ENCODE assay signal across 29 cellular contexts in genomic region chr12:93884794-93885460, GRCh38.
A peak's percentile ranks its signal among the peaks of the same experiment; 100 is the strongest.
DNase-seq lines count a peak whose midpoint lies in the region; ATAC-seq and TF ChIP-seq lines count a peak whose summit lies in the region.
"Had no signal": no experiment of that assay in that cellular context is flagged by ENCODE, and none has a peak within 500 bp of the region (broad histone marks: within the 10 kb centered on the region; RNA-seq: fewer than 3 reads in every experiment).

No MANE protein-coding gene starts in this region.

- H3K9me2 ChIP-seq in SK-N-SH, result no peaks in the 10 kb centered on the region

- TF ChIP-seq EP300 in SK-N-SH (IDR thresholded peaks at IDR 0.05; ENCODE audit: borderline replicate concordance in 1 of 2, low read depth in 1 of 2, low read length in 1 of 2), result peak in 1 of 2 experiments; percentile 48; a peak in 1 of 4 replicates

- H2AFZ ChIP-seq in SK-N-SH (ENCODE audit: low read depth), result peak overlapping the region; percentile 27; the same call in 1 of the 2 replicates
- no peak overlapping the region for H2AFZ ChIP-seq in trophoblast cell (ENCODE audit: insufficient read depth, low read length, poor library complexity)

- H3F3A ChIP-seq in SK-N-SH (replicated peaks; ENCODE audit: insufficient read depth), result peaks cover 21% of the 10 kb centered on the region

- no peaks in the 10 kb centered on the region for H3K79me1 ChIP-seq in trophoblast cell (ENCODE audit: low read length)

- no peak overlapping the region for H3K14ac ChIP-seq in trophoblast cell (ENCODE audit: low read length)

- no peak overlapping the region for H3K18ac ChIP-seq in trophoblast cell (ENCODE audit: low read length)

- H3K9me3 ChIP-seq in SK-N-SH, result no peaks in the 10 kb centered on the region
- no peaks in the 10 kb centered on the region for H3K9me3 ChIP-seq in trophoblast cell (ENCODE audit: insufficient read depth, low read depth, low read length)
- no peaks in the 10 kb centered on the region for H3K9me3 ChIP-seq in WERI-Rb-1 (ENCODE audit: severe bottlenecking)
- H3K9me3 ChIP-seq: neutrophil, sigmoid colon, tibial artery had no signal

- no peak overlapping the region for H4K12ac ChIP-seq in trophoblast cell (ENCODE audit: low read depth, low read length)

- no peak overlapping the region for H3K23ac ChIP-seq in trophoblast cell (ENCODE audit: low read length)

- CTCF ChIA-PET in SK-N-SH (lab: Yijun Ruan, JAX), result interaction anchor here (0.9 to 1.0 kb wide), 2 partner anchors 117 to 217 kb away, joined by 3 to 4 read pairs; no protein-coding TSS in a partner anchor

- H3K79me2 ChIP-seq in SK-N-SH (ENCODE audit: insufficient read depth), result no peaks in the 10 kb centered on the region
- no peaks in the 10 kb centered on the region for H3K79me2 ChIP-seq in trophoblast cell (ENCODE audit: control insufficient read depth, insufficient read depth, low read length, poor library complexity)

- H4K8ac ChIP-seq in trophoblast cell (ENCODE audit: low read depth, low read length), result no peak overlapping the region

- H4K20me1 ChIP-seq in SK-N-SH (ENCODE audit: insufficient read depth), result no peaks in the 10 kb centered on the region

- WGBS in SK-N-SH (ENCODE audit: low lambda C conversion rate), result 70% methylated on average over 5 of the region's 5 CpGs
- no CpG with 5 or more reads among the region's 5 CpGs for WGBS in trophoblast cell (ENCODE audit: extremely low coverage, insufficient coverage, insufficient read length)

- H2BK12ac ChIP-seq in trophoblast cell (ENCODE audit: low read length), result no peak overlapping the region

- no peak overlapping the region for H2AK5ac ChIP-seq in trophoblast cell (ENCODE audit: low read length)

- no peak overlapping the region for H2BK120ac ChIP-seq in trophoblast cell (ENCODE audit: insufficient read depth, low read length, poor library complexity)

- no peak for TF ChIP-seq RAD21 in SK-N-SH (IDR thresholded peaks at IDR 0.05; ENCODE audit: low read length)

- H3K36me3 ChIP-seq in SK-N-SH (replicated peaks in 1 of 2; ENCODE audit: control insufficient read depth in 1 of 2, insufficient read depth in 2 of 2, low read length in 1 of 2) (no peaks in the 10 kb centered on the region), trophoblast cell (ENCODE audit: control insufficient read depth in 1 of 2, insufficient read depth in 2 of 2, low read length in 2 of 2) (no peaks in the 10 kb centered on the region), WERI-Rb-1 (no peaks in the 10 kb centered on the region)
- H3K36me3 ChIP-seq: neutrophil, sigmoid colon, tibial artery had no signal

- no peak for TF ChIP-seq CTCF in SK-N-SH (IDR thresholded peaks at IDR 0.05)
- no peak for TF ChIP-seq CTCF in fibroblast of pulmonary artery (IDR thresholded peaks at IDR 0.05; ENCODE audit: low read length, missing control alignments)
- no peak for TF ChIP-seq CTCF in WERI-Rb-1 (IDR thresholded peaks at IDR 0.05; ENCODE audit: low read depth, low read length)

- H3K27me3 ChIP-seq in SK-N-SH (ENCODE audit: insufficient read depth) (no peaks in the 10 kb centered on the region), trophoblast cell (ENCODE audit: insufficient read depth, low read length) (no peaks in the 10 kb centered on the region), WERI-Rb-1 (ENCODE audit: insufficient read depth, low read depth, severe bottlenecking) (no peaks in the 10 kb centered on the region)
- H3K27me3 ChIP-seq: neutrophil, sigmoid colon, tibial artery had no signal

- peak overlapping the region in 1 of 2 experiments; percentile 78; a peak in 2 of 4 replicates for H3K27ac ChIP-seq in SK-N-SH (ENCODE audit: low read depth in 2 of 2, low read length in 1 of 2)
- no peak overlapping the region for H3K27ac ChIP-seq in trophoblast cell (ENCODE audit: low read depth, low read length)
- H3K27ac ChIP-seq in WERI-Rb-1, result no peak overlapping the region
- H3K27ac ChIP-seq: C4-2B, epithelial cell of prostate, HL-60, neutrophil, sigmoid colon, tibial artery had no signal

- H3K4me1 ChIP-seq in SK-N-SH (ENCODE audit: control insufficient read depth in 1 of 2, insufficient read depth in 2 of 2, low read depth in 1 of 2, low read length in 1 of 2) (peaks cover 35 to 36% of the 10 kb centered on the region in 2 experiments; a peak in 3 of 4 replicates), trophoblast cell (ENCODE audit: control insufficient read depth in 1 of 2, insufficient read depth in 2 of 2, low read length in 2 of 2) (peaks cover 3 to 5% of the 10 kb centered on the region in 2 experiments)
- H3K4me1 ChIP-seq: tibial artery had no signal

- ATAC-seq in HG02623 (IDR thresholded peaks at IDR 0.05; ENCODE audit: unreplicated experiment) (no peak), GM19452 (IDR thresholded peaks at IDR 0.05; ENCODE audit: unreplicated experiment) (no peak)
- ATAC-seq: activated CD8-positive, alpha-beta T cell treated with anti-CD3 and anti-CD28 coated beads for 36 hours; left ventricle myocardium superior; Right ventricle myocardium inferior had no signal

- H3K4me2 ChIP-seq in SK-N-SH (peak overlapping the region; percentile 35; the same call in 1 of the 2 replicates), trophoblast cell (ENCODE audit: low read length) (no peak overlapping the region)

- H3K4ac ChIP-seq in trophoblast cell (ENCODE audit: low read depth, low read length), result no peak overlapping the region

- H3K4me3 ChIP-seq in SK-N-SH (ENCODE audit: low read depth in 2 of 2, low read length in 1 of 2) (no peak overlapping the region), fibroblast of pulmonary artery (replicated peaks; ENCODE audit: low read depth, low read length) (no peak overlapping the region), trophoblast cell (ENCODE audit: low read depth, low read length) (no peak overlapping the region), WERI-Rb-1 (ENCODE audit: low read depth, low read length) (no peak overlapping the region)
- H3K4me3 ChIP-seq: sigmoid colon, tibial artery had no signal

- H3K9ac ChIP-seq in SK-N-SH, result peak overlapping the region; percentile 48
- peak overlapping the region; percentile 10 for H3K9ac ChIP-seq in trophoblast cell (ENCODE audit: low read length)

- DNase-seq in EH (ENCODE audit: low read depth), result peak; percentile 88
- DNase-seq in SK-N-SH, result no peak
- peak; percentile 20 for DNase-seq in fibroblast of pulmonary artery (ENCODE audit: low read depth)
- DNase-seq in trophoblast cell, result peak; percentile 42 to 72
- no peak for DNase-seq in WERI-Rb-1
- DNase-seq: activated CD4-positive, CD25-positive, alpha-beta regulatory T cell treated with anti-CD3 and anti-CD28 coated beads, Interleukin-2, amount 50 U/mL, for 72 hours; activated CD8-positive, alpha-beta T cell treated with anti-CD3 and anti-CD28 coated beads for 36 hours; activated naive CD4-positive, alpha-beta T cell treated with anti-CD3 and anti-CD28 coated beads, Interleukin-2, amount 10 ng/mL, durations not matched to agents 7 days and 5 days; amygdala; DND-41; H7; KG1; left ventricle myocardium superior; midbrain; naive B cell; NCI-H2029 treated with DMSO at 0.1 percent for 48 hours; NCI-H2227 treated with DMSO at 0.1 percent for 48 hours; NCI-H69; sigmoid colon; stimulated activated CD4-positive, alpha-beta T cell treated with anti-CD3 and anti-CD28 coated beads, Interleukin-4, amount 100 ng/mL, for 1 hour; T-helper 2 cell; tibial artery had no signal

- no peak overlapping the region for H2BK5ac ChIP-seq in trophoblast cell (ENCODE audit: low read depth, low read length, poor library complexity)

- POLR2A ChIA-PET in SK-N-SH (lab: Yijun Ruan, JAX), result no interaction called here

- no peak overlapping the region for H4K91ac ChIP-seq in trophoblast cell (ENCODE audit: low read depth, low read length)

TF ChIP-seq in SK-N-SH, 30 proteins besides CTCF, POLR2A, EP300 and RAD21 (continues in another document):
- no peak for TF ChIP-seq SIN3A (IDR thresholded peaks at IDR 0.05; ENCODE audit: borderline replicate concordance, low read depth, low read length)
- TF ChIP-seq USF1 (IDR thresholded peaks at IDR 0.05; ENCODE audit: borderline replicate concordance, low read depth), result no peak
- peak; percentile 29; the same call in 1 of the 2 replicates for TF ChIP-seq TCF12 (IDR thresholded peaks at IDR 0.05)
- TF ChIP-seq, protein P1, sequence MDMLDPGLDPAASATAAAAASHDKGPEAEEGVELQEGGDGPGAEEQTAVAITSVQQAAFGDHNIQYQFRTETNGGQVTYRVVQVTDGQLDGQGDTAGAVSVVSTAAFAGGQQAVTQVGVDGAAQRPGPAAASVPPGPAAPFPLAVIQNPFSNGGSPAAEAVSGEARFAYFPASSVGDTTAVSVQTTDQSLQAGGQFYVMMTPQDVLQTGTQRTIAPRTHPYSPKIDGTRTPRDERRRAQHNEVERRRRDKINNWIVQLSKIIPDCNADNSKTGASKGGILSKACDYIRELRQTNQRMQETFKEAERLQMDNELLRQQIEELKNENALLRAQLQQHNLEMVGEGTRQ (IDR thresholded peaks at IDR 0.05; ENCODE audit: borderline replicate concordance, low read depth, low read length), result no peak
- TF ChIP-seq, protein P2, sequence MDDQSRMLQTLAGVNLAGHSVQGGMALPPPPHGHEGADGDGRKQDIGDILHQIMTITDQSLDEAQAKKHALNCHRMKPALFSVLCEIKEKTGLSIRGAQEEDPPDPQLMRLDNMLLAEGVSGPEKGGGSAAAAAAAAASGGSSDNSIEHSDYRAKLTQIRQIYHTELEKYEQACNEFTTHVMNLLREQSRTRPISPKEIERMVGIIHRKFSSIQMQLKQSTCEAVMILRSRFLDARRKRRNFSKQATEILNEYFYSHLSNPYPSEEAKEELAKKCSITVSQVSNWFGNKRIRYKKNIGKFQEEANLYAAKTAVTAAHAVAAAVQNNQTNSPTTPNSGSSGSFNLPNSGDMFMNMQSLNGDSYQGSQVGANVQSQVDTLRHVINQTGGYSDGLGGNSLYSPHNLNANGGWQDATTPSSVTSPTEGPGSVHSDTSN (IDR thresholded peaks at IDR 0.05), result no peak

Comparison
In these comparisons a context has a peak if more than half of its experiments do, and no peak if none do; other contexts are left out.
1. DNase-seq: peak in EH (single experiment), fibroblast of pulmonary artery (single experiment) and trophoblast cell (2 of 2); none in SK-N-SH (single experiment) and WERI-Rb-1 (single experiment).